ENCODE assay signal across 20 cellular contexts in genomic region chr5:2317540-2317939, GRCh38.
A peak's percentile ranks its signal among the peaks of the same experiment; 100 is the strongest.
DNase-seq lines count a peak whose midpoint lies in the region; ATAC-seq and TF ChIP-seq lines count a peak whose summit lies in the region.
"Had no signal": no experiment of that assay in that cellular context is flagged by ENCODE, and none has a peak within 500 bp of the region (broad histone marks: within the 10 kb centered on the region; RNA-seq: fewer than 3 reads in every experiment).

No MANE protein-coding gene starts in this region.

- H3K27me3 Mint-ChIP-seq in osteocyte (ENCODE audit: unreplicated experiment) = no peaks in the 10 kb centered on the region
- peaks cover 2% of the 10 kb centered on the region for H3K27me3 Mint-ChIP-seq in chondrocyte (ENCODE audit: low read depth)
- H3K27me3 Mint-ChIP-seq: CD4-positive, CD25-positive, alpha-beta regulatory T cell had no signal

- H3K36me3 Mint-ChIP-seq in osteocyte (ENCODE audit: unreplicated experiment) = no peaks in the 10 kb centered on the region
- no peaks in the 10 kb centered on the region for H3K36me3 Mint-ChIP-seq in chondrocyte (ENCODE audit: low read depth)
- H3K36me3 Mint-ChIP-seq: CD4-positive, CD25-positive, alpha-beta regulatory T cell; CD8-positive, alpha-beta T cell had no signal

- peaks cover 18% of the 10 kb centered on the region for H3K9me3 Mint-ChIP-seq in osteocyte (ENCODE audit: unreplicated experiment)
- peaks cover 21% of the 10 kb centered on the region for H3K9me3 Mint-ChIP-seq in chondrocyte (ENCODE audit: low read depth)
- H3K9me3 Mint-ChIP-seq: CD8-positive, alpha-beta T cell had no signal

- H3K27ac Mint-ChIP-seq in osteocyte (ENCODE audit: unreplicated experiment) (no peak overlapping the region), chondrocyte (ENCODE audit: unreplicated experiment) (no peak overlapping the region)
- H3K27ac Mint-ChIP-seq: CD4-positive, CD25-positive, alpha-beta regulatory T cell; CD8-positive, alpha-beta T cell; HFFc6 had no signal

- no peak for ATAC-seq in Right ventricle myocardium inferior
- ATAC-seq: A549; CD8-positive, alpha-beta T cell had no signal

- H3K27ac ChIP-seq in right atrium auricular region (no peak overlapping the region), coronary artery (no peak overlapping the region)
- H3K27ac ChIP-seq: A549, C4-2B had no signal

- H3K4me3 ChIP-seq in right atrium auricular region = no peak overlapping the region
- H3K4me3 ChIP-seq in coronary artery = no peak overlapping the region
- H3K4me3 ChIP-seq: A549, HAP-1 had no signal

- TF ChIP-seq CTCF in right atrium auricular region (IDR thresholded peaks at IDR 0.05) (no peak), coronary artery (IDR thresholded peaks at IDR 0.05) (no peak), osteocyte (IDR thresholded peaks at IDR 0.05) (no peak), chondrocyte (IDR thresholded peaks at IDR 0.05) (no peak)

- peak; percentile 46 for DNase-seq in right atrium auricular region (ENCODE audit: low spot score)
- no peak for DNase-seq in Right ventricle myocardium inferior (ENCODE audit: missing footprints)
- DNase-seq in coronary artery (ENCODE audit: low spot score) = peak; percentile 41
- peak; percentile 75 for DNase-seq in osteocyte (ENCODE audit: extremely low spot score, unreplicated experiment)
- no peak for DNase-seq in chondrocyte (ENCODE audit: low spot score)
- DNase-seq in HUDEP-2 (lab: John Stamatoyannopoulos, UW; ENCODE audit: unreplicated experiment in 76 of 76) = no peak
- DNase-seq: 8988T; ACHN; AML-193; BE2C; Caco-2; CD4-positive, CD25-positive, alpha-beta regulatory T cell; CD8-positive, alpha-beta T cell; DMS153; DND-41; GOT3; HFFc6 had no signal

- H3K4me1 ChIP-seq in right atrium auricular region = no peaks in the 10 kb centered on the region
- H3K4me1 ChIP-seq: A549, BE2C, Caco-2, HAP-1 had no signal

- no peaks in the 10 kb centered on the region for H3K36me3 ChIP-seq in right atrium auricular region
- H3K36me3 ChIP-seq: BE2C, HAP-1 had no signal

- peaks cover 0 to 12% of the 10 kb centered on the region in 2 donors for H3K9me3 ChIP-seq in right atrium auricular region
- H3K9me3 ChIP-seq: A549, BE2C, Caco-2, HAP-1 had no signal

- H3K27me3 ChIP-seq in right atrium auricular region = no peaks in the 10 kb centered on the region
- H3K27me3 ChIP-seq: BE2C had no signal

- H3K4me3 Mint-ChIP-seq in osteocyte (ENCODE audit: unreplicated experiment) = no peak overlapping the region
- no peak overlapping the region for H3K4me3 Mint-ChIP-seq in chondrocyte (ENCODE audit: unreplicated experiment)
- H3K4me3 Mint-ChIP-seq: CD4-positive, CD25-positive, alpha-beta regulatory T cell; CD8-positive, alpha-beta T cell; HFFc6 had no signal

- intact Hi-C loops in Right ventricle myocardium inferior (cut with DNase I) = no loop called here

- no peaks in the 10 kb centered on the region for H3K4me1 Mint-ChIP-seq in osteocyte (ENCODE audit: unreplicated experiment)
- H3K4me1 Mint-ChIP-seq in chondrocyte (ENCODE audit: low read depth) = no peaks in the 10 kb centered on the region
- H3K4me1 Mint-ChIP-seq: CD4-positive, CD25-positive, alpha-beta regulatory T cell had no signal

Comparison
In these comparisons a context has a peak if more than half of its experiments do, and no peak if none do; other contexts are left out.
1. DNase-seq: peak in right atrium auricular region (single experiment), coronary artery (single experiment) and osteocyte (single experiment); none in Right ventricle myocardium inferior (single experiment), chondrocyte (single experiment) and HUDEP-2 (0 of 76).